ENCODE assay signal across 22 cellular contexts in the genomic region with DNA sequence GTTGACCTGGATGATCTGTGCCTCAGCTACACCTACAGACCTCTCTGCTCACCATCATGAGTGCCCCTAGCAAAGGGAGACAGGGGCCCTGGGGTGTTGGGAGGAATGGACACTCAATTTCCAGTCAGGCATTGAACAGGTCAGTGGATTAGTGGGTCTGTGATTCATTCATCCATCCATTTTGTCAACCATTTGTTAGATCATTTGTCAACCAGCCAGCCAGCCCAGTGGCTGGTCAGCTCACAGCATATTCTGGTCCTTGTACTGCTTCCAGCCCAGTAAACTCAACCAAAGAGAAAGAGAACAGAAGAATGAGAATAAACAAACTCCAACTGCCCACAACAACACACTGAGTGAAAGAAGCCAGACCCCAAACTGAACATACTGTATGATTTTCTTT. TPM values are rescaled to one million over a fixed set of nuclear protein-coding genes. Genes with fewer than 3 reads are reported as not detected.
DNase-seq lines count a peak whose midpoint lies in the region; ATAC-seq, FAIRE-seq and TF ChIP-seq lines count a peak whose summit lies in the region.
"Had no signal": no experiment of that assay in that cellular context is flagged by ENCODE, and none has a peak within 500 bp of the region (broad histone marks: within the 10 kb centered on the region; RNA-seq: fewer than 3 reads in every experiment).

No MANE protein-coding gene starts in this region.

- DNase-seq in Right ventricle myocardium inferior (ENCODE audit: missing footprints) (peak; percentile 18), left ventricle myocardium superior (no peak), bronchial epithelial cell (ENCODE audit: low read depth) (no peak), osteoblast (ENCODE audit: insufficient read length, low spot score, missing footprints) (peak; percentile 78), upper lobe of right lung (no peak), COLO668 (lab: John Stamatoyannopoulos, UW; ENCODE audit: unreplicated experiment) (no peak)
- DNase-seq: CD8-positive, alpha-beta memory T cell; DMS53; GF-D8; glutamatergic neuron; HCEC 1CT; NCI-H1436; NCI-H774; nucleus accumbens; Right ventricle myocardium superior; stimulated activated naive CD4-positive, alpha-beta T cell; T1000; thyroid gland had no signal

- H3K27ac ChIP-seq in osteoblast (ENCODE audit: low read depth, low read length) (no peak overlapping the region), upper lobe of right lung (peak overlapping the region; percentile 67), gastroesophageal sphincter (peak overlapping the region in 2 of 4 donors; percentile 1 to 26)
- H3K27ac ChIP-seq: 22Rv1 had no signal

- no peak for TF ChIP-seq EP300 in gastroesophageal sphincter (IDR thresholded peaks at IDR 0.05)

- TF ChIP-seq CTCF in bronchial epithelial cell (IDR thresholded peaks at IDR 0.05; ENCODE audit: insufficient read depth, low read length, severe bottlenecking) (no peak), osteoblast (IDR thresholded peaks at IDR 0.05; ENCODE audit: extremely low read depth, low read depth, low read length) (no peak), upper lobe of right lung (IDR thresholded peaks at IDR 0.05) (no peak), gastroesophageal sphincter (IDR thresholded peaks at IDR 0.05) (no peak)

- H3K9me3 ChIP-seq in osteoblast (ENCODE audit: low read depth, low read length), result no peaks in the 10 kb centered on the region
- no peaks in the 10 kb centered on the region for H3K9me3 ChIP-seq in upper lobe of right lung
- no peaks in the 10 kb centered on the region for H3K9me3 ChIP-seq in gastroesophageal sphincter
- H3K9me3 ChIP-seq: thyroid gland had no signal

- no peaks in the 10 kb centered on the region for H3K79me2 ChIP-seq in osteoblast (ENCODE audit: insufficient read depth, low read length)

- H2AFZ ChIP-seq in osteoblast (ENCODE audit: low read length), result no peak overlapping the region

- H3K4me3 ChIP-seq in bronchial epithelial cell (ENCODE audit: low read depth, low read length) (no peak overlapping the region), osteoblast (ENCODE audit: insufficient read depth, low read length) (no peak overlapping the region), upper lobe of right lung (no peak overlapping the region), gastroesophageal sphincter (no peak overlapping the region)
- H3K4me3 ChIP-seq: thyroid gland had no signal

- ATAC-seq in Right ventricle myocardium inferior (no peak), left ventricle myocardium superior (no peak), upper lobe of right lung (no peak), gastroesophageal sphincter (no peak), HG03460 (IDR thresholded peaks at IDR 0.05; ENCODE audit: unreplicated experiment) (no peak)
- ATAC-seq: WTC11 had no signal

- no peak overlapping the region for H3K4me2 ChIP-seq in osteoblast (ENCODE audit: insufficient read depth, low read length)

- intact Hi-C loops in Right ventricle myocardium inferior (cut with DNase I) (loop anchor here (5.0 kb wide), 1 partner anchor 46 kb away; no protein-coding TSS in a partner anchor), left ventricle myocardium superior (cut with micrococcal nuclease) (no loop called here), upper lobe of right lung (cut with DNase I) (no loop called here)

- H3K36me3 ChIP-seq in bronchial epithelial cell (ENCODE audit: control insufficient read depth, insufficient read depth, low read length) (no peaks in the 10 kb centered on the region), osteoblast (ENCODE audit: insufficient read depth, low read length) (no peaks in the 10 kb centered on the region), upper lobe of right lung (no peaks in the 10 kb centered on the region), gastroesophageal sphincter (no peaks in the 10 kb centered on the region)
- H3K36me3 ChIP-seq: thyroid gland had no signal

- H3K27me3 ChIP-seq in bronchial epithelial cell (ENCODE audit: control insufficient read depth, insufficient read depth, low read length), result no peaks in the 10 kb centered on the region
- no peaks in the 10 kb centered on the region for H3K27me3 ChIP-seq in osteoblast (ENCODE audit: insufficient read depth, low read length)
- H3K27me3 ChIP-seq in upper lobe of right lung, result no peaks in the 10 kb centered on the region
- no peaks in the 10 kb centered on the region for H3K27me3 ChIP-seq in gastroesophageal sphincter
- H3K27me3 ChIP-seq: thyroid gland had no signal

- TF ChIP-seq POLR2A in gastroesophageal sphincter (IDR thresholded peaks at IDR 0.05), result no peak

- peak; percentile 55 for FAIRE-seq in bronchial epithelial cell (lab: Jason Lieb, UNC)

- H4K20me1 ChIP-seq in osteoblast (ENCODE audit: insufficient read depth, low read length), result no peaks in the 10 kb centered on the region

- H3K4me1 ChIP-seq in osteoblast (ENCODE audit: insufficient read depth, low read length) (peaks cover 37% of the 10 kb centered on the region), upper lobe of right lung (peaks cover 65% of the 10 kb centered on the region), gastroesophageal sphincter (peaks cover 0 to 79% (median 47%) of the 10 kb centered on the region in 3 donors)

RNA-seq across cellular contexts. Expression of gene KLF11, which starts 4.6 kb away (rescaled TPM):
- total RNA-seq in Right ventricle myocardium inferior, result 28.2 TPM
- total RNA-seq in left ventricle myocardium superior, result 25.8 TPM
- 5.6 and 6.6 TPM in 2 replicates for total RNA-seq in bronchial epithelial cell
- 6.8 and 8.3 TPM in 2 replicates for total RNA-seq in osteoblast
- total RNA-seq in upper lobe of right lung, result 45.6 TPM
- total RNA-seq in gastroesophageal sphincter, result 10 to 100 TPM; 20.1 to 57.2 (median 33.6) TPM

RNA-seq across cellular contexts. Expression of gene CYS1, which starts 41.5 kb away (rescaled TPM):
- total RNA-seq in Right ventricle myocardium inferior, result 3.2 TPM
- 3.0 TPM for total RNA-seq in left ventricle myocardium superior
- 0.26 TPM in 2 replicates for total RNA-seq in bronchial epithelial cell
- 0.36 and 1.5 TPM in 2 replicates for total RNA-seq in osteoblast
- 4.5 TPM for total RNA-seq in upper lobe of right lung
- total RNA-seq in gastroesophageal sphincter, result 10 to 100 TPM in 3 of 4 donors, 1 to 10 TPM in 1; 8.6 to 50.7 (median 32.6) TPM

Comparison
In these comparisons a context has a peak if more than half of its experiments do, and no peak if none do; other contexts are left out.
1. DNase-seq: peak in Right ventricle myocardium inferior (single experiment) and osteoblast (single experiment); none in left ventricle myocardium superior (single experiment), bronchial epithelial cell (single experiment), upper lobe of right lung (single experiment) and COLO668 (single experiment).